18 cellular contexts compared by ENCODE assay signal in the genomic region with DNA sequence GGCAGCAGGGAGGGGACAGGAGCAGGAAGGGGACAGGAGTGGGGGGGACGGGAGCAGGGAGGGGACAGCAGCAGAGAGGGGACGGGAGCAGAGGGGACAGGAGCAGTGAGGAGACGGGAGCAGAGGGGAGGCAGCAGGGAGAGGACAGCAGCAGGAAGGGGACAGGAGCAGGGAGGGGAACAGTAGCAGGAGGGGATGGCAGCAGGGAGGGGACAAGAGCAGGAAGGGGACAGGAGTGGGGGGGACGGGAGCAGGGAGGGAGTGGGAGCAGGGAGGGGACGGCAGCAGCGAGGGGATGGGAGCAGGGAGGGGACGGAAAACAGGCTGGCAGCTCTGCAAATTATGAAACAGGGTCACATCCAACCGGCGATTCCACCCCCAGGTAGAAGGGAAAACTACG. TPM values are rescaled to one million over a fixed set of nuclear protein-coding genes. Genes with fewer than 3 reads are reported as not detected.
DNase-seq lines count a peak whose midpoint lies in the region; ATAC-seq, FAIRE-seq and TF ChIP-seq lines count a peak whose summit lies in the region.
"Had no signal": no experiment of that assay in that cellular context is flagged by ENCODE, and none has a peak within 500 bp of the region (broad histone marks: within the 10 kb centered on the region; RNA-seq: fewer than 3 reads in every experiment).

No MANE protein-coding gene starts in this region.

- H3K4me1 Mint-ChIP-seq in activated T-helper 1 cell treated with anti-CD3 and anti-CD28 coated beads, Interleukin-12 subunit alpha, Interleukin-12 subunit beta, Interleukin-2, Interleukin-4 antibody, amounts not matched to agents 30 ng/mL and 10 ng/mL and 1 ng/mL, durations not matched to agents 14 hours and 24 hours and 36 hours (ENCODE audit: low read depth) = peaks cover 13% of the 10 kb centered on the region
- peaks cover 25% of the 10 kb centered on the region for H3K4me1 Mint-ChIP-seq in CD4-positive, alpha-beta T cell (ENCODE audit: low read depth)
- H3K4me1 Mint-ChIP-seq in MCF 10A (ENCODE audit: insufficient read depth, unreplicated experiment) = no peaks in the 10 kb centered on the region

- WGBS in sigmoid colon, 2 donors = 92 to 94% methylated on average over 10 of the region's 10 CpGs

- peaks cover 9% of the 10 kb centered on the region for H3K9me3 Mint-ChIP-seq in activated T-helper 1 cell treated with anti-CD3 and anti-CD28 coated beads, Interleukin-12 subunit alpha, Interleukin-12 subunit beta, Interleukin-2, Interleukin-4 antibody, amounts not matched to agents 30 ng/mL and 10 ng/mL and 1 ng/mL, durations not matched to agents 14 hours and 24 hours and 36 hours
- H3K9me3 Mint-ChIP-seq in CD4-positive, alpha-beta T cell = no peaks in the 10 kb centered on the region
- H3K9me3 Mint-ChIP-seq in MCF 10A (ENCODE audit: unreplicated experiment) = no peaks in the 10 kb centered on the region
- H3K9me3 Mint-ChIP-seq: activated B cell treated with CpG ODN at 0.5 μM for 24 hours had no signal

- H3K4me3 ChIP-seq in H7 (ENCODE audit: insufficient read depth, low read depth, low read length) = peak overlapping the region; percentile 32; the same call in 1 of the 2 replicates
- H3K4me3 ChIP-seq in kidney (ENCODE audit: low read length in 2 of 2) = no peak overlapping the region
- no peak overlapping the region for H3K4me3 ChIP-seq in sigmoid colon
- H3K4me3 ChIP-seq in tibial artery = no peak overlapping the region
- H3K4me3 ChIP-seq: adrenal gland, ovary, SJSA1 had no signal

- intact Hi-C loops in kidney (cut with DNase I) (no loop called here), sigmoid colon (cut with DNase I) (no loop called here), tibial artery (cut with DNase I; ENCODE audit: low total_unique reads) (no loop called here), MCF 10A (cut with micrococcal nuclease) (no loop called here)
- intact Hi-C loops in activated T-helper 1 cell treated with anti-CD3 and anti-CD28 coated beads, Interleukin-12 subunit alpha, Interleukin-12 subunit beta, Interleukin-2, Interleukin-4 antibody, amounts not matched to agents 30 ng/mL and 10 ng/mL and 1 ng/mL, durations not matched to agents 14 hours and 24 hours and 36 hours (cut with micrococcal nuclease) = no loop called here
- intact Hi-C loops in CD4-positive, alpha-beta T cell (cut with DNase I, micrococcal nuclease) = loop anchor here in 1 of 2 experiments (10.0 kb wide), 1 partner anchor 53 kb away; the partner anchor contains the start of gene HSBP1L1

- H3K27ac ChIP-seq in caudate nucleus (ENCODE audit: low read depth, low read length) (peak overlapping the region; percentile 32), kidney (ENCODE audit: low read depth in 2 of 2, low read length in 2 of 2) (no peak overlapping the region), sigmoid colon (no peak overlapping the region), tibial artery (no peak overlapping the region)
- no peak overlapping the region for H3K27ac ChIP-seq in CD4-positive, alpha-beta T cell (ENCODE audit: low read depth, low read length)
- H3K27ac ChIP-seq: adrenal gland, ovary, SJSA1 had no signal

- TF ChIP-seq CTCF in kidney (IDR thresholded peaks at IDR 0.05; ENCODE audit: borderline replicate concordance, extremely low read depth, insufficient read depth) (no peak), sigmoid colon (IDR thresholded peaks at IDR 0.05) (no peak), tibial artery (IDR thresholded peaks at IDR 0.05) (no peak), MCF 10A (IDR thresholded peaks at IDR 0.05; ENCODE audit: unreplicated experiment) (no peak)
- no peak for TF ChIP-seq CTCF in CD4-positive, alpha-beta T cell (IDR thresholded peaks at IDR 0.05)

- H3K9me3 ChIP-seq in kidney (ENCODE audit: control insufficient read depth in 1 of 2, low read length in 2 of 2) = no peaks in the 10 kb centered on the region
- H3K9me3 ChIP-seq in sigmoid colon = no peaks in the 10 kb centered on the region
- no peaks in the 10 kb centered on the region for H3K9me3 ChIP-seq in CD4-positive, alpha-beta T cell (ENCODE audit: control insufficient read depth, low read length)
- no peaks in the 10 kb centered on the region for H3K9me3 ChIP-seq in tibial artery
- H3K9me3 ChIP-seq: adrenal gland, ovary had no signal

- no peak for TF ChIP-seq POLR2A in sigmoid colon (IDR thresholded peaks at IDR 0.05)

- H3K9ac ChIP-seq in kidney (ENCODE audit: low read length in 2 of 2) = no peak overlapping the region

- peaks cover 41% of the 10 kb centered on the region for H3K36me3 Mint-ChIP-seq in activated T-helper 1 cell treated with anti-CD3 and anti-CD28 coated beads, Interleukin-12 subunit alpha, Interleukin-12 subunit beta, Interleukin-2, Interleukin-4 antibody, amounts not matched to agents 30 ng/mL and 10 ng/mL and 1 ng/mL, durations not matched to agents 14 hours and 24 hours and 36 hours (ENCODE audit: low read depth)
- peaks cover 45% of the 10 kb centered on the region for H3K36me3 Mint-ChIP-seq in CD4-positive, alpha-beta T cell (ENCODE audit: low read depth)
- peaks cover 19% of the 10 kb centered on the region for H3K36me3 Mint-ChIP-seq in MCF 10A (ENCODE audit: insufficient read depth, unreplicated experiment)

- H3K27me3 ChIP-seq in H7 (ENCODE audit: control insufficient read depth, insufficient read depth, low read length) = no peaks in the 10 kb centered on the region; the same call in 1 of the 2 replicates
- H3K27me3 ChIP-seq in sigmoid colon = no peaks in the 10 kb centered on the region
- H3K27me3 ChIP-seq in CD4-positive, alpha-beta T cell (ENCODE audit: control insufficient read depth, insufficient read depth, low read length) = no peaks in the 10 kb centered on the region
- H3K27me3 ChIP-seq in tibial artery = no peaks in the 10 kb centered on the region
- H3K27me3 ChIP-seq: adrenal gland, ovary, SJSA1 had no signal

- H3K4me1 ChIP-seq in kidney (ENCODE audit: control insufficient read depth in 1 of 2, insufficient read depth in 1 of 2, low read depth in 1 of 2, low read length in 2 of 2) = no peaks in the 10 kb centered on the region
- no peaks in the 10 kb centered on the region for H3K4me1 ChIP-seq in sigmoid colon
- no peaks in the 10 kb centered on the region for H3K4me1 ChIP-seq in tibial artery
- H3K4me1 ChIP-seq: adrenal gland, SJSA1 had no signal

- CTCF ChIA-PET in CD4-positive, alpha-beta T cell (lab: Charles Lee) = no interaction called here
- CTCF ChIA-PET in MCF 10A (lab: Yijun Ruan, JAX) = interaction anchor here (0.5 kb wide), 1 partner anchor 180 kb away, joined by 5 read pairs; no protein-coding TSS in a partner anchor

- no peak for TF ChIP-seq EP300 in sigmoid colon (IDR thresholded peaks at IDR 0.05)

- POLR2A ChIA-PET in CD4-positive, alpha-beta T cell (lab: Charles Lee) = interaction anchor here (0.6 kb wide), 1 partner anchor 52 kb away, joined by 6 read pairs; the partner anchor contains the start of gene HSBP1L1
- POLR2A ChIA-PET in MCF 10A (lab: Yijun Ruan, JAX) = no interaction called here

- H3K27me3 Mint-ChIP-seq in activated T-helper 1 cell treated with anti-CD3 and anti-CD28 coated beads, Interleukin-12 subunit alpha, Interleukin-12 subunit beta, Interleukin-2, Interleukin-4 antibody, amounts not matched to agents 30 ng/mL and 10 ng/mL and 1 ng/mL, durations not matched to agents 14 hours and 24 hours and 36 hours (ENCODE audit: insufficient read depth) = no peaks in the 10 kb centered on the region
- H3K27me3 Mint-ChIP-seq in CD4-positive, alpha-beta T cell = peaks cover 4% of the 10 kb centered on the region
- no peaks in the 10 kb centered on the region for H3K27me3 Mint-ChIP-seq in MCF 10A (ENCODE audit: insufficient read depth, unreplicated experiment)
- H3K27me3 Mint-ChIP-seq: activated B cell treated with CpG ODN at 0.5 μM for 24 hours had no signal

- FAIRE-seq in kidney (lab: Jason Lieb, UNC) = no peak

- no peak overlapping the region for H3K4me3 Mint-ChIP-seq in activated T-helper 1 cell treated with anti-CD3 and anti-CD28 coated beads, Interleukin-12 subunit alpha, Interleukin-12 subunit beta, Interleukin-2, Interleukin-4 antibody, amounts not matched to agents 30 ng/mL and 10 ng/mL and 1 ng/mL, durations not matched to agents 14 hours and 24 hours and 36 hours
- H3K4me3 Mint-ChIP-seq in CD4-positive, alpha-beta T cell = no peak overlapping the region
- H3K4me3 Mint-ChIP-seq in MCF 10A (ENCODE audit: unreplicated experiment) = no peak overlapping the region
- H3K4me3 Mint-ChIP-seq: activated B cell treated with CpG ODN at 0.5 μM for 24 hours, HFFc6 had no signal

- H3K36me3 ChIP-seq in H7 (replicated peaks; ENCODE audit: control insufficient read depth, insufficient read depth, low read length) (no peaks in the 10 kb centered on the region), kidney (ENCODE audit: control insufficient read depth in 1 of 2, insufficient read depth in 2 of 2, low read length in 2 of 2) (peaks cover 11 to 18% of the 10 kb centered on the region in 2 donors), sigmoid colon (peaks cover 0 to 45% (median 6%) of the 10 kb centered on the region in 4 donors), tibial artery (peaks cover 24 to 55% (median 52%) of the 10 kb centered on the region in 3 donors)
- H3K36me3 ChIP-seq: ovary had no signal

- no TSS peak for BruUV-seq in MCF 10A (replicated peaks; lab: Mats Ljungman, UMichigan)

- ATAC-seq in CD4-positive, alpha-beta T cell (ENCODE audit: poor library complexity) = no peak

- DNase-seq in H7 (peak; percentile 64), caudate nucleus (lab: John Stamatoyannopoulos, UW) (peak in 1 of 61 donors; percentile 28), kidney (peak; percentile 62), sigmoid colon (peak; percentile 58), tibial artery (no peak), MCF 10A (ENCODE audit: unreplicated experiment) (no peak)
- no peak for DNase-seq in activated T-helper 1 cell treated with anti-CD3 and anti-CD28 coated beads, Interleukin-12 subunit alpha, Interleukin-12 subunit beta, Interleukin-2, Interleukin-4 antibody, amounts not matched to agents 30 ng/mL and 10 ng/mL and 1 ng/mL, durations not matched to agents 14 hours and 24 hours and 36 hours (ENCODE audit: low spot score)
- no peak for DNase-seq in CD4-positive, alpha-beta T cell
- DNase-seq: activated B cell treated with CpG ODN at 0.5 μM for 24 hours; AML-193; central memory CD4-positive, alpha-beta T cell; effector memory CD4-positive, alpha-beta T cell; HFFc6; NCI-H1105 treated with DMSO at 0.1 percent for 48 hours; NCI-H774 had no signal

- H3K27ac Mint-ChIP-seq in activated T-helper 1 cell treated with anti-CD3 and anti-CD28 coated beads, Interleukin-12 subunit alpha, Interleukin-12 subunit beta, Interleukin-2, Interleukin-4 antibody, amounts not matched to agents 30 ng/mL and 10 ng/mL and 1 ng/mL, durations not matched to agents 14 hours and 24 hours and 36 hours = no peak overlapping the region
- no peak overlapping the region for H3K27ac Mint-ChIP-seq in CD4-positive, alpha-beta T cell
- H3K27ac Mint-ChIP-seq in MCF 10A (ENCODE audit: low read depth, unreplicated experiment) = no peak overlapping the region
- H3K27ac Mint-ChIP-seq: activated B cell treated with CpG ODN at 0.5 μM for 24 hours, HFFc6 had no signal

RNA-seq across cellular contexts. Expression of gene SLC66A2, which starts 39.6 kb away (rescaled TPM):
- 19.6 and 28.6 TPM in 2 replicates for total RNA-seq in H7 (2014; rRNA removed; shearing (Covaris generic))
- 45.5 TPM for total RNA-seq in kidney
- 41.9 TPM for polyA plus RNA-seq in kidney (ENCODE audit: insufficient read depth, low read depth, low replicate concordance)
- total RNA-seq in sigmoid colon = 10 to 100 TPM; 27.3 to 33.2 (median 32.0) TPM
- polyA plus RNA-seq in sigmoid colon = 10 to 100 TPM; 36.0 to 59.4 (median 49.2) TPM
- 49.2 and 54.6 TPM in 2 replicates for total RNA-seq in activated T-helper 1 cell treated with anti-CD3 and anti-CD28 coated beads, Interleukin-12 subunit alpha, Interleukin-12 subunit beta, Interleukin-2, Interleukin-4 antibody, amounts not matched to agents 30 ng/mL and 10 ng/mL and 1 ng/mL, durations not matched to agents 14 hours and 24 hours and 36 hours
- 10 to 100 TPM; 44.5 to 44.8 TPM for total RNA-seq in CD4-positive, alpha-beta T cell
- 21.7 and 24.5 TPM in 2 replicates for total RNA-seq in MCF 10A (2022)

RNA-seq across cellular contexts. Expression of gene HSBP1L1, which starts 52.6 kb away (rescaled TPM):
- 1.6 and 2.8 TPM in 2 replicates for total RNA-seq in H7 (2014; rRNA removed; shearing (Covaris generic))
- 26.0 TPM for total RNA-seq in kidney
- 43.6 TPM for polyA plus RNA-seq in kidney (ENCODE audit: insufficient read depth, low read depth, low replicate concordance)
- total RNA-seq in sigmoid colon = 10 to 100 TPM; 15.8 to 21.0 (median 19.3) TPM
- 10 to 100 TPM; 37.9 to 86.5 (median 51.1) TPM for polyA plus RNA-seq in sigmoid colon
- 9.0 and 10.0 TPM in 2 replicates for total RNA-seq in activated T-helper 1 cell treated with anti-CD3 and anti-CD28 coated beads, Interleukin-12 subunit alpha, Interleukin-12 subunit beta, Interleukin-2, Interleukin-4 antibody, amounts not matched to agents 30 ng/mL and 10 ng/mL and 1 ng/mL, durations not matched to agents 14 hours and 24 hours and 36 hours
- total RNA-seq in CD4-positive, alpha-beta T cell = 10 to 100 TPM; 42.6 to 42.7 TPM
- 46.6 and 49.4 TPM in 2 replicates for total RNA-seq in MCF 10A (2022)

Comparison
In these comparisons a context has a peak if more than half of its experiments do, and no peak if none do; other contexts are left out.
1. DNase-seq: peak in H7 (single experiment), kidney (single experiment) and sigmoid colon (single experiment); none in activated T-helper 1 cell treated with anti-CD3 and anti-CD28 coated beads, Interleukin-12 subunit alpha, Interleukin-12 subunit beta, Interleukin-2, Interleukin-4 antibody, amounts not matched to agents 30 ng/mL and 10 ng/mL and 1 ng/mL, durations not matched to agents 14 hours and 24 hours and 36 hours (single experiment), CD4-positive, alpha-beta T cell (0 of 10), tibial artery (0 of 2) and MCF 10A (single experiment).